In the genomic region with DNA sequence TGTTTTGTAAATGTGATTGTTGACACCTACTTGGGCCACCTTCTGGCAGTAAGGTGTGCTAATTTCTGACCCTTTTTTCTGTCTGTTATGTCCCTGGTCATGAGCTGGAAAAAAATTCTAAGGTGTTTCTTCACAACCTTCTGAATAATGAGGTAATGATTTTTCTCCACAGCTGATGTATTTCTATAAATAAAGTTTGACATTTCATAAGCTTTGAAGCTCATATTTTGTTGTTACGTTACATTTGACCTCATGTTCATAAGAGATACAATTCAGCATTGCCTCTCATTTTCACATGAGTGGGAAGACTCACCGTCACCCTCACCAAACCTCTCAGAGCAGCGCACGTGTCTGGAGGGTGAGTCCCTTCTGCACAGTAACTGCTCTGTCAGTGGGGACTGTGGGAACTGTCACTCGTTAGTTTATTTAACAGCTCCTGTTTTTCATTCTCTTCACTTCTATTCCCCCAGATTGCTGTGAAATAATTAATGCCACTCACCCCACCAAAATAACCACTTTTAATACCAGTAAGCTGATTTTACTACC, we compare ENCODE assay signal across 16 cellular contexts.
DNase-seq lines count a peak whose midpoint lies in the region; ATAC-seq and TF ChIP-seq lines count a peak whose summit lies in the region.
"Had no signal": no experiment of that assay in that cellular context is flagged by ENCODE, and none has a peak within 500 bp of the region (broad histone marks: within the 10 kb centered on the region; RNA-seq: fewer than 3 reads in every experiment).

No MANE protein-coding gene starts in this region.

- TF ChIP-seq POLR2A in gastrocnemius medialis (IDR thresholded peaks at IDR 0.05), result peak in 1 of 2 donors; percentile 37

- H3K27me3 Mint-ChIP-seq in stimulated activated naive CD8-positive, alpha-beta T cell treated with anti-CD3 and anti-CD28 coated beads, Interleukin-15, amount 100 ng/mL, for 72 hours, result no peaks in the 10 kb centered on the region
- no peaks in the 10 kb centered on the region; the same call in 1 of the 2 replicates for H3K27me3 Mint-ChIP-seq in WTC11 (ENCODE audit: low read depth)

- peaks cover 0 to 5% of the 10 kb centered on the region in 2 donors for H3K9me3 Mint-ChIP-seq in stimulated activated naive CD8-positive, alpha-beta T cell treated with anti-CD3 and anti-CD28 coated beads, Interleukin-15, amount 100 ng/mL, for 72 hours
- H3K9me3 Mint-ChIP-seq in WTC11, result no peaks in the 10 kb centered on the region

- in situ Hi-C loops in gastrocnemius medialis (cut with MboI; ENCODE audit: low sequenced_read_pairs in 4 of 4), result loop anchor here in 3 of 4 donors (25.0 kb wide), 2 partner anchors 387 to 413 kb away; a partner anchor contains a TSS

- peak overlapping the region in 1 of 2 donors; percentile 16 for H3K4me3 Mint-ChIP-seq in stimulated activated naive CD8-positive, alpha-beta T cell treated with anti-CD3 and anti-CD28 coated beads, Interleukin-15, amount 100 ng/mL, for 72 hours
- no peak overlapping the region for H3K4me3 Mint-ChIP-seq in WTC11

- H3K4me1 Mint-ChIP-seq in stimulated activated naive CD8-positive, alpha-beta T cell treated with anti-CD3 and anti-CD28 coated beads, Interleukin-15, amount 100 ng/mL, for 72 hours, result peaks cover 94% of the 10 kb centered on the region
- H3K4me1 Mint-ChIP-seq in WTC11, result peaks cover 21% of the 10 kb centered on the region

- CTCF ChIA-PET in WTC11 (lab: Charles Lee), result interaction anchor here (0.9 kb wide), 2 partner anchors 141 to 170 kb away, joined by 3 read pairs; a partner anchor contains a TSS

- H3K27me3 ChIP-seq in left ventricle myocardium inferior (ENCODE audit: low read depth) (no peaks in the 10 kb centered on the region), gastrocnemius medialis (no peaks in the 10 kb centered on the region), left lung (no peaks in the 10 kb centered on the region)
- H3K27me3 ChIP-seq: BLaER1, dorsolateral prefrontal cortex, spleen, suprapubic skin had no signal

- intact Hi-C loops in left ventricle myocardium superior (cut with micrococcal nuclease) (no loop called here), left ventricle myocardium inferior (cut with micrococcal nuclease) (no loop called here), gastrocnemius medialis (cut with DNase I; ENCODE audit: low total_unique reads) (loop anchor here (2.0 to 5.0 kb wide), 2 partner anchors 108 to 141 kb away; a partner anchor contains a TSS), posterior vena cava (cut with DNase I) (no loop called here), left lung (cut with DNase I) (no loop called here)

- H3K4me3 ChIP-seq in left ventricle myocardium inferior, result no peak overlapping the region
- H3K4me3 ChIP-seq in gastrocnemius medialis, result no peak overlapping the region
- no peak overlapping the region for H3K4me3 ChIP-seq in left lung
- H3K4me3 ChIP-seq: BLaER1, dorsolateral prefrontal cortex, spleen, suprapubic skin had no signal

- POLR2A ChIA-PET in WTC11 (lab: Charles Lee), result no interaction called here

- H3K9me3 ChIP-seq in left ventricle myocardium inferior (replicated peaks) (no peaks in the 10 kb centered on the region), gastrocnemius medialis (no peaks in the 10 kb centered on the region), left lung (no peaks in the 10 kb centered on the region)
- H3K9me3 ChIP-seq: spleen, suprapubic skin had no signal

- no peak for DNase-seq in left ventricle myocardium superior
- DNase-seq in left ventricle myocardium inferior, result no peak
- DNase-seq in activated CD4-positive, alpha-beta T cell treated with anti-CD3 and anti-CD28 coated beads, Interleukin-2, amount 50 U/mL, for 4 hours, result peak; percentile 16 to 26
- DNase-seq in gastrocnemius medialis, result peak in 1 of 2 donors; percentile 25
- peak; percentile 46 to 60 for DNase-seq in stimulated activated naive CD8-positive, alpha-beta T cell treated with anti-CD3 and anti-CD28 coated beads, Interleukin-15, amount 100 ng/mL, for 72 hours
- DNase-seq in posterior vena cava (ENCODE audit: low spot score), result no peak
- DNase-seq in left lung, result no peak
- DNase-seq in WTC11 (ENCODE audit: low spot score), result no peak
- DNase-seq: dorsolateral prefrontal cortex, mesendoderm, NCI-H2107, spleen, WERI-Rb-1 had no signal

- H3K4me1 ChIP-seq in left ventricle myocardium inferior, result peaks cover 56% of the 10 kb centered on the region
- peaks cover 37 to 38% of the 10 kb centered on the region in 2 donors for H3K4me1 ChIP-seq in gastrocnemius medialis
- peaks cover 0 to 7% of the 10 kb centered on the region in 2 donors for H3K4me1 ChIP-seq in left lung
- H3K4me1 ChIP-seq: suprapubic skin had no signal

- TF ChIP-seq CTCF in left ventricle myocardium inferior (IDR thresholded peaks at IDR 0.05; ENCODE audit: borderline replicate concordance) (no peak), gastrocnemius medialis (IDR thresholded peaks at IDR 0.05 in 4 of 5, conservative IDR thresholded peaks at IDR 0.05 in 1 of 5) (no peak), left lung (IDR thresholded peaks at IDR 0.05) (no peak), WTC11 (IDR thresholded peaks at IDR 0.05) (no peak)

- peak; percentile 55 for ATAC-seq in left ventricle myocardium superior
- peak; percentile 35 to 52 for ATAC-seq in gastrocnemius medialis
- ATAC-seq in stimulated activated naive CD8-positive, alpha-beta T cell treated with anti-CD3 and anti-CD28 coated beads, Interleukin-15, amount 100 ng/mL, for 72 hours, result peak; percentile 82
- ATAC-seq in left lung, result no peak
- ATAC-seq in WTC11, result no peak
- ATAC-seq: SK-N-SH treated with all-trans-retinoic acid at 6 μM for 48 hours had no signal

- H3K27ac Mint-ChIP-seq in stimulated activated naive CD8-positive, alpha-beta T cell treated with anti-CD3 and anti-CD28 coated beads, Interleukin-15, amount 100 ng/mL, for 72 hours, result peak overlapping the region in 1 of 2 donors; percentile 2
- no peak overlapping the region for H3K27ac Mint-ChIP-seq in WTC11

- H3K36me3 Mint-ChIP-seq in WTC11, result no peaks in the 10 kb centered on the region; the same call in 1 of the 2 replicates

- no peak overlapping the region for H3K27ac ChIP-seq in left ventricle myocardium inferior (replicated peaks)
- H3K27ac ChIP-seq in gastrocnemius medialis, result peak overlapping the region; percentile 55 to 77 (median 64)
- H3K27ac ChIP-seq in left lung, result no peak overlapping the region
- H3K27ac ChIP-seq: BLaER1, dorsolateral prefrontal cortex, spleen, suprapubic skin, WERI-Rb-1 had no signal

- no peaks in the 10 kb centered on the region for H3K36me3 ChIP-seq in left ventricle myocardium inferior
- no peaks in the 10 kb centered on the region for H3K36me3 ChIP-seq in gastrocnemius medialis
- H3K36me3 ChIP-seq in left lung, result no peaks in the 10 kb centered on the region
- H3K36me3 ChIP-seq: suprapubic skin, WERI-Rb-1 had no signal

TF ChIP-seq in WTC11, 78 proteins besides CTCF, POLR2A, EP300 and RAD21:
- no peak for TF ChIP-seq ZBTB21 (CRISPR knock-in tag; IDR thresholded peaks at IDR 0.05; ENCODE audit: borderline replicate concordance)
- TF ChIP-seq NR1H2 (CRISPR knock-in tag; IDR thresholded peaks at IDR 0.05), result no peak
- TF ChIP-seq NR2C2 (CRISPR knock-in tag; IDR thresholded peaks at IDR 0.05), result no peak
- TF ChIP-seq ZNF416 (CRISPR knock-in tag; IDR thresholded peaks at IDR 0.05), result no peak
- TF ChIP-seq, protein P1, sequence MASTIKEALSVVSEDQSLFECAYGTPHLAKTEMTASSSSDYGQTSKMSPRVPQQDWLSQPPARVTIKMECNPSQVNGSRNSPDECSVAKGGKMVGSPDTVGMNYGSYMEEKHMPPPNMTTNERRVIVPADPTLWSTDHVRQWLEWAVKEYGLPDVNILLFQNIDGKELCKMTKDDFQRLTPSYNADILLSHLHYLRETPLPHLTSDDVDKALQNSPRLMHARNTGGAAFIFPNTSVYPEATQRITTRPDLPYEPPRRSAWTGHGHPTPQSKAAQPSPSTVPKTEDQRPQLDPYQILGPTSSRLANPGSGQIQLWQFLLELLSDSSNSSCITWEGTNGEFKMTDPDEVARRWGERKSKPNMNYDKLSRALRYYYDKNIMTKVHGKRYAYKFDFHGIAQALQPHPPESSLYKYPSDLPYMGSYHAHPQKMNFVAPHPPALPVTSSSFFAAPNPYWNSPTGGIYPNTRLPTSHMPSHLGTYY (CRISPR knock-in tag; IDR thresholded peaks at IDR 0.05), result no peak
- no peak for TF ChIP-seq ELF4 (CRISPR knock-in tag; IDR thresholded peaks at IDR 0.05; ENCODE audit: low read depth)
- TF ChIP-seq, protein P2, sequence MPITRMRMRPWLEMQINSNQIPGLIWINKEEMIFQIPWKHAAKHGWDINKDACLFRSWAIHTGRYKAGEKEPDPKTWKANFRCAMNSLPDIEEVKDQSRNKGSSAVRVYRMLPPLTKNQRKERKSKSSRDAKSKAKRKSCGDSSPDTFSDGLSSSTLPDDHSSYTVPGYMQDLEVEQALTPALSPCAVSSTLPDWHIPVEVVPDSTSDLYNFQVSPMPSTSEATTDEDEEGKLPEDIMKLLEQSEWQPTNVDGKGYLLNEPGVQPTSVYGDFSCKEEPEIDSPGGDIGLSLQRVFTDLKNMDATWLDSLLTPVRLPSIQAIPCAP (CRISPR knock-in tag; IDR thresholded peaks at IDR 0.05), result no peak
- no peak for TF ChIP-seq FOXK1 (CRISPR knock-in tag; IDR thresholded peaks at IDR 0.05)
- TF ChIP-seq, protein P3, sequence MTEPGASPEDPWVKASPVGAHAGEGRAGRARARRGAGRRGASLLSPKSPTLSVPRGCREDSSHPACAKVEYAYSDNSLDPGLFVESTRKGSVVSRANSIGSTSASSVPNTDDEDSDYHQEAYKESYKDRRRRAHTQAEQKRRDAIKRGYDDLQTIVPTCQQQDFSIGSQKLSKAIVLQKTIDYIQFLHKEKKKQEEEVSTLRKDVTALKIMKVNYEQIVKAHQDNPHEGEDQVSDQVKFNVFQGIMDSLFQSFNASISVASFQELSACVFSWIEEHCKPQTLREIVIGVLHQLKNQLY (CRISPR knock-in tag; IDR thresholded peaks at IDR 0.05), result no peak
- no peak for TF ChIP-seq IRF2 (CRISPR knock-in tag; IDR thresholded peaks at IDR 0.05; ENCODE audit: borderline replicate concordance, low read depth)
- TF ChIP-seq GABPB1 (CRISPR knock-in tag; IDR thresholded peaks at IDR 0.05), result no peak
- no peak for TF ChIP-seq NFE2L1 (CRISPR knock-in tag; IDR thresholded peaks at IDR 0.05)
TF ChIP-seq in WTC11: peak in this region for 0.

Comparison
In these comparisons a context has a peak if more than half of its experiments do, and no peak if none do; other contexts are left out.
1. ATAC-seq: peak in left ventricle myocardium superior (single experiment), gastrocnemius medialis (2 of 2) and stimulated activated naive CD8-positive, alpha-beta T cell treated with anti-CD3 and anti-CD28 coated beads, Interleukin-15, amount 100 ng/mL, for 72 hours (single experiment); none in left lung (single experiment) and WTC11 (single experiment).
2. DNase-seq: peak in activated CD4-positive, alpha-beta T cell treated with anti-CD3 and anti-CD28 coated beads, Interleukin-2, amount 50 U/mL, for 4 hours (2 of 2) and stimulated activated naive CD8-positive, alpha-beta T cell treated with anti-CD3 and anti-CD28 coated beads, Interleukin-15, amount 100 ng/mL, for 72 hours (2 of 2); none in left ventricle myocardium superior (single experiment), left ventricle myocardium inferior (single experiment), posterior vena cava (single experiment), left lung (0 of 2) and WTC11 (single experiment).
3. H3K27ac ChIP-seq: peak in gastrocnemius medialis (4 of 4); none in left ventricle myocardium inferior (single experiment) and left lung (0 of 2).